In genomic region chr6:158708239-158708638, GRCh38 we compare ENCODE assay signal across 10 cellular contexts. TPM values are rescaled to one million over a fixed set of nuclear protein-coding genes. Genes with fewer than 3 reads are reported as not detected.
DNase-seq lines count a peak whose midpoint lies in the region; ATAC-seq and TF ChIP-seq lines count a peak whose summit lies in the region.
"Had no signal": no experiment of that assay in that cellular context is flagged by ENCODE, and none has a peak within 500 bp of the region (broad histone marks: within the 10 kb centered on the region; RNA-seq: fewer than 3 reads in every experiment).

No MANE protein-coding gene starts in this region.

- peak overlapping the region in 3 of 4 donors; percentile 13 to 26 (median 16) for H3K4me3 ChIP-seq in stomach

- 34 to 63% (median 44%) methylated on average over 14 of the region's 14 CpGs for WGBS in stomach, 5 donors

- peak overlapping the region; percentile 61 to 83 (median 74) for H3K27ac ChIP-seq in stomach

- peaks cover 0 to 3% (median 1%) of the 10 kb centered on the region in 4 donors for H3K36me3 ChIP-seq in stomach

- in situ Hi-C loops in GM13976 (cut with MboI; ENCODE audit: low sequenced_read_pairs, unreplicated experiment) = loop anchor here (25.0 kb wide), 1 partner anchor 404 kb away; no protein-coding TSS in a partner anchor

- intact Hi-C loops in stomach (cut with DNase I; ENCODE audit: low total_unique reads) = no loop called here

- no peaks in the 10 kb centered on the region for H3K9me3 ChIP-seq in stomach

- peak; percentile 43 for TF ChIP-seq CTCF in chondrocyte (IDR thresholded peaks at IDR 0.05)
- peak in 1 of 7 experiments; percentile 8 for TF ChIP-seq CTCF in stomach (IDR thresholded peaks at IDR 0.05)
- TF ChIP-seq CTCF in GM13976 (IDR thresholded peaks at IDR 0.05; ENCODE audit: borderline replicate concordance, control extremely low read depth, extremely low read depth, insufficient read depth, missing control alignments) = no peak

- no peaks in the 10 kb centered on the region for H3K36me3 Mint-ChIP-seq in chondrocyte (ENCODE audit: low read depth)

- H3K27me3 Mint-ChIP-seq in chondrocyte (ENCODE audit: low read depth) = no peaks in the 10 kb centered on the region

- H3K4me1 Mint-ChIP-seq in chondrocyte (ENCODE audit: low read depth) = peaks cover 36% of the 10 kb centered on the region

- TF ChIP-seq EP300 in stomach (IDR thresholded peaks at IDR 0.05) = no peak

- peak; percentile 36 for DNase-seq in LHCN-M2 (ENCODE audit: low read depth)
- no peak for DNase-seq in chondrocyte (ENCODE audit: low spot score)
- peak; percentile 52 for DNase-seq in left kidney (ENCODE audit: low read depth, low spot score)
- DNase-seq in stomach = peak; percentile 33
- no peak for DNase-seq in stimulated activated CD4-positive, alpha-beta T cell treated with anti-CD3 and anti-CD28 coated beads, Interleukin-2, amount 100 ng/mL, for 48 hours
- DNase-seq in GM13976 (ENCODE audit: low spot score) = no peak
- no peak for DNase-seq in activated gamma-delta T cell (lab: John Stamatoyannopoulos, UW)
- DNase-seq: activated T-cell treated with anti-CD3 and anti-CD28 coated beads, Interleukin-2, amount 50 U/mL, for 4 hours; effector CD8-positive, alpha-beta T cell had no signal

- no peak for ATAC-seq in GM19467 (IDR thresholded peaks at IDR 0.05; ENCODE audit: unreplicated experiment)
- ATAC-seq: activated T-cell treated with anti-CD3 and anti-CD28 coated beads, Interleukin-2, amount 50 U/mL, for 4 hours had no signal

- peak overlapping the region; percentile 55 for H3K4me3 Mint-ChIP-seq in chondrocyte (ENCODE audit: unreplicated experiment)
- H3K4me3 Mint-ChIP-seq: activated T-cell treated with anti-CD3 and anti-CD28 coated beads, Interleukin-2, amount 50 U/mL, for 4 hours had no signal

- no peaks in the 10 kb centered on the region for H3K9me3 Mint-ChIP-seq in chondrocyte (ENCODE audit: low read depth)
- H3K9me3 Mint-ChIP-seq: activated T-cell treated with anti-CD3 and anti-CD28 coated beads, Interleukin-2, amount 50 U/mL, for 4 hours had no signal

- H3K27ac Mint-ChIP-seq in chondrocyte (ENCODE audit: unreplicated experiment) = peak overlapping the region; percentile 96

- no peak for TF ChIP-seq POLR2A in stomach (IDR thresholded peaks at IDR 0.05)

- H3K4me1 ChIP-seq in stomach = peaks cover 32 to 54% (median 44%) of the 10 kb centered on the region in 4 donors

- H3K27me3 ChIP-seq in stomach = no peaks in the 10 kb centered on the region

RNA-seq across cellular contexts. Expression of gene SYTL3, which starts 58.4 kb away (rescaled TPM):
- 9.5 and 13.8 TPM in 2 replicates for total RNA-seq in LHCN-M2 (2014; rRNA removed)
- 4.8 TPM for polyA plus RNA-seq in LHCN-M2 (2012)
- 0.58 to 1.6 TPM (median 1.4 TPM) in 3 replicates for total RNA-seq in chondrocyte
- 10 to 100 TPM in 1 of 5 donors, 1 to 10 TPM in 4; 3.1 to 14.6 (median 8.1) TPM for total RNA-seq in stomach
- polyA plus RNA-seq in stomach = 1 to 10 TPM; 3.4 to 5.2 (median 3.9) TPM

Comparison
In these comparisons a context has a peak if more than half of its experiments do, and no peak if none do; other contexts are left out.
1. DNase-seq: peak in LHCN-M2 (single experiment), left kidney (single experiment) and stomach (single experiment); none in chondrocyte (single experiment), stimulated activated CD4-positive, alpha-beta T cell treated with anti-CD3 and anti-CD28 coated beads, Interleukin-2, amount 100 ng/mL, for 48 hours (0 of 2), GM13976 (single experiment) and activated gamma-delta T cell (single experiment).